Comparison of ENCODE assay signal across 8 cellular contexts in the genomic region with DNA sequence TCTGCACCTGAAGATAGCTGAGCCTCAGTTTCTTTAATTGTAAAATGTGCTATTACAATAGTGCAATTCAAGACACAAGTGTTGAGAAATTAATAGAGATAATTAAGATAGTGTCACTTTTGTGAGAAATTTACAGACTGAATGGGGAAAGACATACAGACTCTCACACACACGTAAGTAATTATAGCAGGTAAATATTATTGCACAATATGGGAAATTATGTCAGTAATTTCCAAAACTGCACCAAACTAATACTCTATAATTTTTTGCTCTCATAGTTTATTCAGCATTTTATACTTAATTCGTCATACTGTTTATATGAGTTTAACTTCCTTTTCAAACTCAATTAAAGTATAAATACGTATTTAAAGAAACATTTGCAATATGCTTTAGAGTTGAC.
"Had no signal": no experiment of that assay in that cellular context is flagged by ENCODE, and none has a peak within 500 bp of the region (broad histone marks: within the 10 kb centered on the region; RNA-seq: fewer than 3 reads in every experiment).

No MANE protein-coding gene starts in this region.

- ATAC-seq: GM12878 had no signal

- DNase-seq: GDM1, GF-D8 had no signal

- FAIRE-seq: G401.6, GM12878, GM12891, GM12892, GM18507, GM19239 had no signal

- H3K4me3 ChIP-seq: GM12878 had no signal
